ENCODE assay signal across 18 cellular contexts in genomic region chr14:106087855-106088254, GRCh38.
"Had no signal": no experiment of that assay in that cellular context is flagged by ENCODE, and none has a peak within 500 bp of the region (broad histone marks: within the 10 kb centered on the region; RNA-seq: fewer than 3 reads in every experiment).

No MANE protein-coding gene starts in this region.

- H3K27me3 Mint-ChIP-seq: IgD-negative memory B cell had no signal

- ATAC-seq: K562 had no signal

- H3K4me1 Mint-ChIP-seq: IgD-negative memory B cell had no signal

- DNase-seq: MV-4-11, NCI-H1092, NCI-H1105 treated with DMSO at 0.1 percent for 48 hours, NCI-H1417 treated with DMSO at 0.1 percent for 48 hours, NCI-H146, NCI-H1694 treated with DMSO at 0.1 percent for 48 hours, NCI-H1930, NCI-H2081, NCI-H2107, NCI-H2227 treated with DMSO at 0.1 percent for 48 hours, NCI-H524, NCI-H526 treated with DMSO at 0.1 percent for 48 hours, NCI-H748 treated with DMSO at 0.1 percent for 48 hours, Right ventricle myocardium superior, RPMI8226, SIG-M5 had no signal

- H3K9me3 Mint-ChIP-seq: IgD-negative memory B cell had no signal

- H3K36me3 Mint-ChIP-seq: IgD-negative memory B cell had no signal

- H3K27ac Mint-ChIP-seq: IgD-negative memory B cell had no signal
